In genomic region chr16:654034-654433, GRCh38 we compare ENCODE assay signal across 23 cellular contexts. TPM values are rescaled to one million over a fixed set of nuclear protein-coding genes. Genes with fewer than 3 reads are reported as not detected.
DNase-seq lines count a peak whose midpoint lies in the region; ATAC-seq, FAIRE-seq and TF ChIP-seq lines count a peak whose summit lies in the region.
"Had no signal": no experiment of that assay in that cellular context is flagged by ENCODE, and none has a peak within 500 bp of the region (broad histone marks: within the 10 kb centered on the region; RNA-seq: fewer than 3 reads in every experiment).

No MANE protein-coding gene starts in this region.

- H3K4me1 Mint-ChIP-seq in nephron progenitor cell = peaks cover 11% of the 10 kb centered on the region
- H3K4me1 Mint-ChIP-seq in CD4-positive, alpha-beta T cell (ENCODE audit: low read depth) = no peaks in the 10 kb centered on the region

- H3K36me3 Mint-ChIP-seq in nephron progenitor cell (ENCODE audit: low read depth) = no peaks in the 10 kb centered on the region
- H3K36me3 Mint-ChIP-seq in CD4-positive, alpha-beta T cell (ENCODE audit: low read depth) = no peaks in the 10 kb centered on the region
- H3K36me3 Mint-ChIP-seq: CD4-positive, CD25-positive, alpha-beta regulatory T cell; CD8-positive, alpha-beta T cell had no signal

- H3K9me3 Mint-ChIP-seq in nephron progenitor cell = no peaks in the 10 kb centered on the region
- no peaks in the 10 kb centered on the region for H3K9me3 Mint-ChIP-seq in CD4-positive, alpha-beta T cell
- H3K9me3 Mint-ChIP-seq: CD14-positive monocyte; CD4-positive, CD25-positive, alpha-beta regulatory T cell; CD8-positive, alpha-beta T cell had no signal

- H3K27ac ChIP-seq in HepG2 (ENCODE audit: extremely low read length, insufficient read depth, low read length) (peak overlapping the region; percentile 58), right lobe of liver (no peak overlapping the region), right cardiac atrium (ENCODE audit: low read length) (no peak overlapping the region)
- no peak overlapping the region for H3K27ac ChIP-seq in CD4-positive, alpha-beta T cell (ENCODE audit: low read depth, low read length)
- H3K27ac ChIP-seq: 22Rv1; A549; BLaER1 treated with 17β-estradiol and CSF1 and Interleukin-3, amounts not matched to agents 10 nM and 100 nM had no signal

- no peaks in the 10 kb centered on the region for H4K20me1 ChIP-seq in HepG2 (ENCODE audit: insufficient read depth, low read length)

- H2AFZ ChIP-seq in HepG2 (ENCODE audit: low read length) = no peak overlapping the region

- H3K36me3 ChIP-seq in HepG2 (replicated peaks in 1 of 2; ENCODE audit: control insufficient read depth in 1 of 2, insufficient read depth in 2 of 2, low read length in 2 of 2) (peaks cover 2 to 3% of the 10 kb centered on the region in 2 experiments; a peak in 1 of 5 replicates), right lobe of liver (no peaks in the 10 kb centered on the region)

- peak; percentile 37 for FAIRE-seq in HepG2 (lab: Jason Lieb, UNC)
- FAIRE-seq: A549, D721Med, G401.6, GM12891, GM19239 had no signal

- ATAC-seq in HepG2 (no peak), right lobe of liver (no peak), right cardiac atrium (no peak), GM21515 (IDR thresholded peaks at IDR 0.05; ENCODE audit: unreplicated experiment) (no peak)
- ATAC-seq in CD4-positive, alpha-beta T cell (ENCODE audit: poor library complexity) = no peak
- ATAC-seq: A549; CD8-positive, alpha-beta T cell had no signal

- 53% methylated on average over 12 of the region's 12 CpGs for WGBS in HepG2 (ENCODE audit: low lambda C conversion rate)
- 50% methylated on average over 2 of the region's 12 CpGs for WGBS in right lobe of liver (ENCODE audit: insufficient coverage, low coverage, low lambda C conversion rate, missing lambda C conversion rate)
- WGBS in right cardiac atrium = 91% methylated on average over 12 of the region's 12 CpGs

- intact Hi-C loops in HepG2 (cut with micrococcal nuclease; ENCODE audit: unreplicated experiment) = no loop called here
- intact Hi-C loops in right lobe of liver (cut with DNase I) = no loop called here
- intact Hi-C loops in right cardiac atrium (cut with DNase I) = no loop called here
- intact Hi-C loops in CD4-positive, alpha-beta T cell (cut with DNase I, micrococcal nuclease) = no loop called here

- H3K4me3 Mint-ChIP-seq in nephron progenitor cell = no peak overlapping the region
- H3K4me3 Mint-ChIP-seq in CD4-positive, alpha-beta T cell = no peak overlapping the region
- H3K4me3 Mint-ChIP-seq: B cell; CD14-positive monocyte; CD8-positive, alpha-beta T cell had no signal

- peak overlapping the region; percentile 95 for H3K27ac Mint-ChIP-seq in nephron progenitor cell
- no peak overlapping the region for H3K27ac Mint-ChIP-seq in CD4-positive, alpha-beta T cell
- H3K27ac Mint-ChIP-seq: B cell; CD8-positive, alpha-beta T cell had no signal

- peaks cover 4% of the 10 kb centered on the region for H3K79me2 ChIP-seq in HepG2 (ENCODE audit: insufficient read depth, low read length)

- TF ChIP-seq RAD21 in HepG2 (CRISPR knock-in tag; IDR thresholded peaks at IDR 0.05) = no peak

- H3K4me2 ChIP-seq in HepG2 (ENCODE audit: low read depth, low read length) = 0 out of 2 replicates have a peak overlapping the region, but pooled peaks have one; percentile 19
- H3K4me2 ChIP-seq: A549; BLaER1 treated with 17β-estradiol and CSF1 and Interleukin-3, amounts not matched to agents 10 nM and 100 nM had no signal

- no peaks in the 10 kb centered on the region for H3K27me3 Mint-ChIP-seq in nephron progenitor cell (ENCODE audit: low read depth, poor library complexity)
- no peaks in the 10 kb centered on the region for H3K27me3 Mint-ChIP-seq in CD4-positive, alpha-beta T cell
- H3K27me3 Mint-ChIP-seq: B cell; CD4-positive, CD25-positive, alpha-beta regulatory T cell had no signal

- TF ChIP-seq EP300 in HepG2 (IDR thresholded peaks at IDR 0.05; ENCODE audit: low read depth in 2 of 2, low read length in 2 of 2) = peak in 1 of 2 experiments; percentile 38; a peak in 1 of 4 replicates
- TF ChIP-seq EP300 in HepG2 (CRISPR knock-in tag; IDR thresholded peaks at IDR 0.05; ENCODE audit: borderline replicate concordance) = no peak

- H3K9ac ChIP-seq in HepG2 (ENCODE audit: insufficient read depth, low read depth, low read length) = no peak overlapping the region

- H3K27me3 ChIP-seq in HepG2 (ENCODE audit: control insufficient read depth in 1 of 2, insufficient read depth in 2 of 2, low read length in 2 of 2) (no peaks in the 10 kb centered on the region), right lobe of liver (no peaks in the 10 kb centered on the region), right cardiac atrium (ENCODE audit: control insufficient read depth, insufficient read depth) (no peaks in the 10 kb centered on the region)
- no peaks in the 10 kb centered on the region for H3K27me3 ChIP-seq in CD4-positive, alpha-beta T cell (ENCODE audit: control insufficient read depth, insufficient read depth, low read length)
- H3K27me3 ChIP-seq: BLaER1 treated with 17β-estradiol and CSF1 and Interleukin-3, amounts not matched to agents 10 nM and 100 nM had no signal

- in situ Hi-C loops in HepG2 (cut with HindIII; ENCODE audit: extremely low pct_ligation_motif_present, low pct_unique_long_range_greater_than_20kb) = no loop called here

- H3K9me3 ChIP-seq in HepG2 (ENCODE audit: low read length) (no peaks in the 10 kb centered on the region), right lobe of liver (no peaks in the 10 kb centered on the region), right cardiac atrium (ENCODE audit: control insufficient read depth, low read length) (no peaks in the 10 kb centered on the region)
- no peaks in the 10 kb centered on the region for H3K9me3 ChIP-seq in CD4-positive, alpha-beta T cell (ENCODE audit: control insufficient read depth, low read length)
- H3K9me3 ChIP-seq: A549; BLaER1 treated with 17β-estradiol and CSF1 and Interleukin-3, amounts not matched to agents 10 nM and 100 nM; Caco-2 had no signal

- CTCF ChIA-PET in HepG2 (lab: Yijun Ruan, JAX; ENCODE audit: low intra/inter-chr PET ratio, low total read pairs) = no interaction called here
- CTCF ChIA-PET in CD4-positive, alpha-beta T cell (lab: Charles Lee) = no interaction called here

- no peak for TF ChIP-seq POLR2A in HepG2 (IDR thresholded peaks at IDR 0.05; ENCODE audit: insufficient read depth in 1 of 2, low read depth in 2 of 2, low read length in 2 of 2)
- no peak for TF ChIP-seq POLR2A in right lobe of liver (IDR thresholded peaks at IDR 0.05)

- BruUV-seq in HepG2 (replicated peaks; lab: Mats Ljungman, UMichigan) = no TSS peak

- H3K4me3 ChIP-seq in HepG2 (replicated peaks in 1 of 3; ENCODE audit: insufficient read depth in 1 of 3, low read depth in 2 of 3, low read length in 3 of 3) (no peak overlapping the region), right lobe of liver (no peak overlapping the region), right cardiac atrium (ENCODE audit: low read length) (no peak overlapping the region)
- H3K4me3 ChIP-seq: A549; BLaER1 treated with 17β-estradiol and CSF1 and Interleukin-3, amounts not matched to agents 10 nM and 100 nM had no signal

- peaks cover 38% of the 10 kb centered on the region for H3K4me1 ChIP-seq in HepG2 (ENCODE audit: insufficient read depth, low read length)
- peaks cover 0 to 6% (median 0%) of the 10 kb centered on the region in 4 donors for H3K4me1 ChIP-seq in right lobe of liver
- H3K4me1 ChIP-seq in right cardiac atrium (ENCODE audit: control insufficient read depth, insufficient read depth, low read length) = no peaks in the 10 kb centered on the region

- no peak for TF ChIP-seq CTCF in HepG2 (CRISPR knock-in tag; IDR thresholded peaks at IDR 0.05)
- TF ChIP-seq CTCF in right lobe of liver (IDR thresholded peaks at IDR 0.05) = no peak
- TF ChIP-seq CTCF in nephron progenitor cell (IDR thresholded peaks at IDR 0.05) = no peak
- no peak for TF ChIP-seq CTCF in CD4-positive, alpha-beta T cell (IDR thresholded peaks at IDR 0.05)

- peak; percentile 45 for DNase-seq in HepG2 (ENCODE audit: low spot score)
- DNase-seq in right lobe of liver = no peak
- DNase-seq in left kidney (ENCODE audit: low read depth, low spot score) = peak; percentile 27
- no peak for DNase-seq in nephron progenitor cell
- no peak for DNase-seq in right cardiac atrium
- no peak for DNase-seq in CD4-positive, alpha-beta T cell
- DNase-seq: AML-193; Caco-2; Calu3; CD4-positive, CD25-positive, alpha-beta regulatory T cell; CD8-positive, alpha-beta T cell; DMS79 treated with DMSO at 0.1 percent for 48 hours; GF-D8 had no signal

- POLR2A ChIA-PET in HepG2 (lab: Yijun Ruan, JAX) = interaction anchor here (0.6 to 1.1 kb wide), 2 partner anchors 13 to 25 kb away, joined by 3 to 4 read pairs; partner anchors contain the start of gene RHOT2
- POLR2A ChIA-PET in CD4-positive, alpha-beta T cell (lab: Charles Lee) = no interaction called here

RNA-seq across cellular contexts. Expression of gene WDR90, which starts 4.9 kb away (rescaled TPM):
- total RNA-seq in HepG2 (2016; rRNA removed; fragmentation: Illumina TruSeq; extraction: Trizol) = 10.2 and 28.9 TPM in 2 replicates
- total RNA-seq in HepG2 (2016; cell fraction: cytosol; rRNA removed; fragmentation: Illumina TruSeq; extraction: Trizol; ENCODE audit: low read depth) = 8.3 and 8.4 TPM in 2 replicates
- 10.2 and 31.3 TPM in 2 replicates for total RNA-seq in HepG2 (2016; cell fraction: insoluble cytoplasmic fraction; rRNA removed; fragmentation: Illumina TruSeq; extraction: Trizol)
- total RNA-seq in HepG2 (2016; cell fraction: membrane; rRNA removed; fragmentation: Illumina TruSeq; extraction: Trizol) = 9.7 and 10.7 TPM in 2 replicates
- 40.6 and 49.4 TPM in 2 replicates for total RNA-seq in HepG2 (2016; cell fraction: nucleus; rRNA removed; fragmentation: Illumina TruSeq; extraction: Trizol)
- 11.1 and 14.9 TPM in 2 replicates for polyA plus RNA-seq in HepG2 (2011; rRNA removed)
- 3.4 and 7.3 TPM in 2 replicates for polyA plus RNA-seq in HepG2 (2011; cell fraction: cytosol; rRNA removed)
- 165 and 272 TPM in 2 replicates for polyA plus RNA-seq in HepG2 (2011; cell fraction: nucleus; rRNA removed)
- 8.4 and 11.0 TPM in 2 replicates for polyA plus RNA-seq in HepG2 (2012)
- 2.6 and 2.7 TPM in 2 replicates for polyA plus RNA-seq in HepG2 (2016; cell fraction: cytosol; fragmentation: Illumina TruSeq; extraction: Trizol; ENCODE audit: low read depth)
- 9.7 and 12.6 TPM in 2 replicates for polyA plus RNA-seq in HepG2 (2016; cell fraction: insoluble cytoplasmic fraction; fragmentation: Illumina TruSeq; extraction: Trizol; ENCODE audit: low read depth)
- polyA plus RNA-seq in HepG2 (2016; cell fraction: membrane; fragmentation: Illumina TruSeq; extraction: Trizol; ENCODE audit: low read depth) = 5.3 TPM in 2 replicates
- 127 and 129 TPM in 2 replicates for polyA plus RNA-seq in HepG2 (2016; cell fraction: nucleus; fragmentation: Illumina TruSeq; extraction: Trizol; ENCODE audit: insufficient read depth, low read depth)
- 12.2 and 29.3 TPM in 2 replicates for polyA minus RNA-seq in HepG2 (2011; rRNA and poly(A)+ RNA removed; ENCODE audit: low replicate concordance)
- polyA minus RNA-seq in HepG2 (2011; cell fraction: cytosol; rRNA and poly(A)+ RNA removed) = 3.2 and 14.2 TPM in 2 replicates
- 15.8 and 22.4 TPM in 2 replicates for polyA minus RNA-seq in HepG2 (2011; cell fraction: nucleus; rRNA and poly(A)+ RNA removed)
- 10 to 100 TPM in 4 of 6 experiments, 1 to 10 TPM in 2; 7.2 to 18.1 (median 11.8) TPM for total RNA-seq in right lobe of liver
- total RNA-seq in right cardiac atrium = 10 to 100 TPM; 10.5 to 13.7 (median 12.0) TPM
- polyA plus RNA-seq in right cardiac atrium = 8.1 TPM
- 10 to 100 TPM in 1 of 2 experiments, 1 to 10 TPM in 1; 8.1 to 10.3 TPM for total RNA-seq in CD4-positive, alpha-beta T cell

RNA-seq across cellular contexts. Expression of gene MCRIP2, which starts 12.4 kb away (rescaled TPM):
- 54.6 and 76.7 TPM in 2 replicates for total RNA-seq in HepG2 (2016; rRNA removed; fragmentation: Illumina TruSeq; extraction: Trizol)
- total RNA-seq in HepG2 (2016; cell fraction: cytosol; rRNA removed; fragmentation: Illumina TruSeq; extraction: Trizol; ENCODE audit: low read depth) = 213 and 245 TPM in 2 replicates
- total RNA-seq in HepG2 (2016; cell fraction: insoluble cytoplasmic fraction; rRNA removed; fragmentation: Illumina TruSeq; extraction: Trizol) = 53.9 and 78.9 TPM in 2 replicates
- total RNA-seq in HepG2 (2016; cell fraction: membrane; rRNA removed; fragmentation: Illumina TruSeq; extraction: Trizol) = 142 and 185 TPM in 2 replicates
- total RNA-seq in HepG2 (2016; cell fraction: nucleus; rRNA removed; fragmentation: Illumina TruSeq; extraction: Trizol) = 43.6 and 55.4 TPM in 2 replicates
- 39.6 and 50.7 TPM in 2 replicates for polyA plus RNA-seq in HepG2 (2011; rRNA removed)
- polyA plus RNA-seq in HepG2 (2011; cell fraction: cytosol; rRNA removed) = 28.2 and 61.1 TPM in 2 replicates
- polyA plus RNA-seq in HepG2 (2011; cell fraction: nucleus; rRNA removed) = 96.2 and 105 TPM in 2 replicates
- polyA plus RNA-seq in HepG2 (2012) = 16.1 and 33.3 TPM in 2 replicates
- 190 and 204 TPM in 2 replicates for polyA plus RNA-seq in HepG2 (2016; cell fraction: cytosol; fragmentation: Illumina TruSeq; extraction: Trizol; ENCODE audit: low read depth)
- polyA plus RNA-seq in HepG2 (2016; cell fraction: insoluble cytoplasmic fraction; fragmentation: Illumina TruSeq; extraction: Trizol; ENCODE audit: low read depth) = 37.1 and 43.7 TPM in 2 replicates
- 110 and 119 TPM in 2 replicates for polyA plus RNA-seq in HepG2 (2016; cell fraction: membrane; fragmentation: Illumina TruSeq; extraction: Trizol; ENCODE audit: low read depth)
- polyA plus RNA-seq in HepG2 (2016; cell fraction: nucleus; fragmentation: Illumina TruSeq; extraction: Trizol; ENCODE audit: insufficient read depth, low read depth) = 85.1 and 93.5 TPM in 2 replicates
- polyA minus RNA-seq in HepG2 (2011; rRNA and poly(A)+ RNA removed; ENCODE audit: low replicate concordance) = 21.1 and 22.3 TPM in 2 replicates
- polyA minus RNA-seq in HepG2 (2011; cell fraction: cytosol; rRNA and poly(A)+ RNA removed) = 13.8 and 16.0 TPM in 2 replicates
- 14.9 and 18.2 TPM in 2 replicates for polyA minus RNA-seq in HepG2 (2011; cell fraction: nucleus; rRNA and poly(A)+ RNA removed)
- total RNA-seq in right lobe of liver = 100 to 1,000 TPM in 2 of 6 experiments, 10 to 100 TPM in 4; 48.8 to 130 (median 76.7) TPM
- 100 to 1,000 TPM in 1 of 4 donors, 10 to 100 TPM in 3; 71.2 to 121 (median 85.6) TPM for total RNA-seq in right cardiac atrium
- polyA plus RNA-seq in right cardiac atrium = 141 TPM
- total RNA-seq in CD4-positive, alpha-beta T cell = 10 to 100 TPM; 11.4 to 14.6 TPM

RNA-seq across cellular contexts. Expression of gene RHOT2, which starts 13.9 kb away (rescaled TPM):
- total RNA-seq in HepG2 (2016; rRNA removed; fragmentation: Illumina TruSeq; extraction: Trizol) (34.1 and 63.6 TPM in 2 replicates), right lobe of liver (10 to 100 TPM; 28.5 to 44.8 (median 40.3) TPM), right cardiac atrium (100 to 1,000 TPM in 1 of 4 donors, 10 to 100 TPM in 3; 84.3 to 104 (median 90.8) TPM)
- 17.1 and 18.2 TPM in 2 replicates for total RNA-seq in HepG2 (2016; cell fraction: cytosol; rRNA removed; fragmentation: Illumina TruSeq; extraction: Trizol; ENCODE audit: low read depth)
- total RNA-seq in HepG2 (2016; cell fraction: insoluble cytoplasmic fraction; rRNA removed; fragmentation: Illumina TruSeq; extraction: Trizol) = 29.4 and 68.9 TPM in 2 replicates
- total RNA-seq in HepG2 (2016; cell fraction: membrane; rRNA removed; fragmentation: Illumina TruSeq; extraction: Trizol) = 23.2 and 28.4 TPM in 2 replicates
- total RNA-seq in HepG2 (2016; cell fraction: nucleus; rRNA removed; fragmentation: Illumina TruSeq; extraction: Trizol) = 78.3 and 79.1 TPM in 2 replicates
- polyA plus RNA-seq in HepG2 (2011; rRNA removed) (76.9 and 104 TPM in 2 replicates), right cardiac atrium (101 TPM)
- 24.1 and 52.3 TPM in 2 replicates for polyA plus RNA-seq in HepG2 (2011; cell fraction: cytosol; rRNA removed)
- 959 and 1,318 TPM in 2 replicates for polyA plus RNA-seq in HepG2 (2011; cell fraction: nucleus; rRNA removed)
- polyA plus RNA-seq in HepG2 (2012) = 36.6 and 59.1 TPM in 2 replicates
- 14.1 and 16.7 TPM in 2 replicates for polyA plus RNA-seq in HepG2 (2016; cell fraction: cytosol; fragmentation: Illumina TruSeq; extraction: Trizol; ENCODE audit: low read depth)
- 34.3 and 41.8 TPM in 2 replicates for polyA plus RNA-seq in HepG2 (2016; cell fraction: insoluble cytoplasmic fraction; fragmentation: Illumina TruSeq; extraction: Trizol; ENCODE audit: low read depth)
- 19.1 and 22.6 TPM in 2 replicates for polyA plus RNA-seq in HepG2 (2016; cell fraction: membrane; fragmentation: Illumina TruSeq; extraction: Trizol; ENCODE audit: low read depth)
- 215 and 253 TPM in 2 replicates for polyA plus RNA-seq in HepG2 (2016; cell fraction: nucleus; fragmentation: Illumina TruSeq; extraction: Trizol; ENCODE audit: insufficient read depth, low read depth)
- 36.6 and 76.1 TPM in 2 replicates for polyA minus RNA-seq in HepG2 (2011; rRNA and poly(A)+ RNA removed; ENCODE audit: low replicate concordance)
- 23.0 and 32.0 TPM in 2 replicates for polyA minus RNA-seq in HepG2 (2011; cell fraction: cytosol; rRNA and poly(A)+ RNA removed)
- 71.6 and 76.3 TPM in 2 replicates for polyA minus RNA-seq in HepG2 (2011; cell fraction: nucleus; rRNA and poly(A)+ RNA removed)
- 100 to 1,000 TPM; 202 to 209 TPM for total RNA-seq in CD4-positive, alpha-beta T cell

RNA-seq across cellular contexts. Expression of gene METTL26, which starts 17.9 kb away (rescaled TPM):
- total RNA-seq in HepG2 (2016; rRNA removed; fragmentation: Illumina TruSeq; extraction: Trizol) = 70.1 and 75.1 TPM in 2 replicates
- 106 and 145 TPM in 2 replicates for total RNA-seq in HepG2 (2016; cell fraction: cytosol; rRNA removed; fragmentation: Illumina TruSeq; extraction: Trizol; ENCODE audit: low read depth)
- total RNA-seq in HepG2 (2016; cell fraction: insoluble cytoplasmic fraction; rRNA removed; fragmentation: Illumina TruSeq; extraction: Trizol) = 72.6 and 72.8 TPM in 2 replicates
- total RNA-seq in HepG2 (2016; cell fraction: membrane; rRNA removed; fragmentation: Illumina TruSeq; extraction: Trizol) = 85.6 and 121 TPM in 2 replicates
- 25.9 and 26.1 TPM in 2 replicates for total RNA-seq in HepG2 (2016; cell fraction: nucleus; rRNA removed; fragmentation: Illumina TruSeq; extraction: Trizol)
- polyA plus RNA-seq in HepG2 (2011; rRNA removed) = 65.5 and 65.8 TPM in 2 replicates
- polyA plus RNA-seq in HepG2 (2011; cell fraction: cytosol; rRNA removed) = 61.3 and 112 TPM in 2 replicates
- 121 and 152 TPM in 2 replicates for polyA plus RNA-seq in HepG2 (2011; cell fraction: nucleus; rRNA removed)
- polyA plus RNA-seq in HepG2 (2012) = 40.7 and 43.0 TPM in 2 replicates
- polyA plus RNA-seq in HepG2 (2016; cell fraction: cytosol; fragmentation: Illumina TruSeq; extraction: Trizol; ENCODE audit: low read depth) = 158 and 183 TPM in 2 replicates
- 91.6 and 101 TPM in 2 replicates for polyA plus RNA-seq in HepG2 (2016; cell fraction: insoluble cytoplasmic fraction; fragmentation: Illumina TruSeq; extraction: Trizol; ENCODE audit: low read depth)
- 118 and 119 TPM in 2 replicates for polyA plus RNA-seq in HepG2 (2016; cell fraction: membrane; fragmentation: Illumina TruSeq; extraction: Trizol; ENCODE audit: low read depth)
- polyA plus RNA-seq in HepG2 (2016; cell fraction: nucleus; fragmentation: Illumina TruSeq; extraction: Trizol; ENCODE audit: insufficient read depth, low read depth) = 66.7 and 70.0 TPM in 2 replicates
- polyA minus RNA-seq in HepG2 (2011; rRNA and poly(A)+ RNA removed; ENCODE audit: low replicate concordance) = 66.6 and 95.2 TPM in 2 replicates
- polyA minus RNA-seq in HepG2 (2011; cell fraction: cytosol; rRNA and poly(A)+ RNA removed) = 30.0 and 37.0 TPM in 2 replicates
- 15.3 and 23.3 TPM in 2 replicates for polyA minus RNA-seq in HepG2 (2011; cell fraction: nucleus; rRNA and poly(A)+ RNA removed)
- 100 to 1,000 TPM in 1 of 6 experiments, 10 to 100 TPM in 5; 22.7 to 126 (median 32.6) TPM for total RNA-seq in right lobe of liver
- total RNA-seq in right cardiac atrium = 10 to 100 TPM; 55.4 to 60.3 (median 56.6) TPM
- 128 TPM for polyA plus RNA-seq in right cardiac atrium
- 10 to 100 TPM; 39.5 to 39.6 TPM for total RNA-seq in CD4-positive, alpha-beta T cell

RNA-seq across cellular contexts. Expression of gene RHBDL1, which starts 21.4 kb away (rescaled TPM):
- total RNA-seq in HepG2 (2016; rRNA removed; fragmentation: Illumina TruSeq; extraction: Trizol) = 0.87 and 1.8 TPM in 2 replicates
- 0.79 and 0.81 TPM in 2 replicates for total RNA-seq in HepG2 (2016; cell fraction: cytosol; rRNA removed; fragmentation: Illumina TruSeq; extraction: Trizol; ENCODE audit: low read depth)
- total RNA-seq in HepG2 (2016; cell fraction: insoluble cytoplasmic fraction; rRNA removed; fragmentation: Illumina TruSeq; extraction: Trizol) = 0.74 and 2.3 TPM in 2 replicates
- 0.45 and 1.1 TPM in 2 replicates for total RNA-seq in HepG2 (2016; cell fraction: membrane; rRNA removed; fragmentation: Illumina TruSeq; extraction: Trizol)
- total RNA-seq in HepG2 (2016; cell fraction: nucleus; rRNA removed; fragmentation: Illumina TruSeq; extraction: Trizol) = 2.0 and 3.2 TPM in 2 replicates
- polyA plus RNA-seq in HepG2 (2011; rRNA removed) = 3.8 and 5.3 TPM in 2 replicates
- 1.8 and 3.5 TPM in 2 replicates for polyA plus RNA-seq in HepG2 (2011; cell fraction: cytosol; rRNA removed)
- polyA plus RNA-seq in HepG2 (2011; cell fraction: nucleus; rRNA removed) = 77.4 and 90.6 TPM in 2 replicates
- 1.8 and 3.6 TPM in 2 replicates for polyA plus RNA-seq in HepG2 (2012)
- polyA plus RNA-seq in HepG2 (2016; cell fraction: cytosol; fragmentation: Illumina TruSeq; extraction: Trizol; ENCODE audit: low read depth) = 0.59 and 0.78 TPM in 2 replicates
- 0.68 and 0.70 TPM in 2 replicates for polyA plus RNA-seq in HepG2 (2016; cell fraction: insoluble cytoplasmic fraction; fragmentation: Illumina TruSeq; extraction: Trizol; ENCODE audit: low read depth)
- polyA plus RNA-seq in HepG2 (2016; cell fraction: membrane; fragmentation: Illumina TruSeq; extraction: Trizol; ENCODE audit: low read depth) = 0.38 and 0.56 TPM in 2 replicates
- 6.7 and 9.7 TPM in 2 replicates for polyA plus RNA-seq in HepG2 (2016; cell fraction: nucleus; fragmentation: Illumina TruSeq; extraction: Trizol; ENCODE audit: insufficient read depth, low read depth)
- polyA minus RNA-seq in HepG2 (2011; rRNA and poly(A)+ RNA removed; ENCODE audit: low replicate concordance) = 1.4 and 3.1 TPM in 2 replicates
- polyA minus RNA-seq in HepG2 (2011; cell fraction: cytosol; rRNA and poly(A)+ RNA removed) = 0.70 and 0.99 TPM in 2 replicates
- 3.9 and 4.6 TPM in 2 replicates for polyA minus RNA-seq in HepG2 (2011; cell fraction: nucleus; rRNA and poly(A)+ RNA removed)
- total RNA-seq in right lobe of liver = 1 to 10 TPM in 1 of 6 experiments, under 1 TPM in 5; 0.37 to 1.1 (median 0.60) TPM
- total RNA-seq in right cardiac atrium = 1 to 10 TPM in 3 of 4 donors, under 1 TPM in 1; 0.89 to 2.9 (median 1.7) TPM
- polyA plus RNA-seq in right cardiac atrium = 2.3 TPM
- total RNA-seq in CD4-positive, alpha-beta T cell = 1 to 10 TPM; 6.6 to 6.9 TPM
- polyA plus RNA-seq: CD14-positive monocyte had no signal

Comparison
In these comparisons a context has a peak if more than half of its experiments do, and no peak if none do; other contexts are left out.
1. DNase-seq: peak in HepG2 (single experiment) and left kidney (single experiment); none in right lobe of liver (0 of 3), nephron progenitor cell (single experiment), right cardiac atrium (0 of 3) and CD4-positive, alpha-beta T cell (0 of 10).